Comparison of ENCODE assay signal across 8 cellular contexts in the genomic region with DNA sequence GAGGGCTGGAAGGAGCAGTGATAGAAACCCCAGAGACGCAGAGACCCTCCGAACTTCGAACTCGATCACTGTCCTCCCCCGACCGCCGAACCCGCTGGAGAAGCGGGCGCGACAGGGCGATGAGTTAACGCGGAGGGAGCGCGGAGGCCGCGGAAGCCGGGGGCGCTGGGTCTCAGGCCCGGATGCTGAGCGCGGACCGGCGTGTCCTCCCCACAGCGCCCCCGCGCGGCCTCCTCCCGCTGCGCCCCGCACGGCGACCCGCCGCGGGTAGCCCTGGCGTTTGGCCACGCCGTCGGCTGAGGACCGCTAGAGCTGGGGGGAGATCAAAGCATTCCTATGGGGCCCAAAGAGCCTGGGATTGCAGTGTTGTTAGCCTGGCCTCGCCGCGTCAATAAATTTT. TPM values are rescaled to one million over a fixed set of nuclear protein-coding genes. Genes with fewer than 3 reads are reported as not detected.
DNase-seq lines count a peak whose midpoint lies in the region; ATAC-seq and TF ChIP-seq lines count a peak whose summit lies in the region.

No MANE protein-coding gene starts in this region.

- no peak for TF ChIP-seq EP300 in esophagus muscularis mucosa (IDR thresholded peaks at IDR 0.05)

- TF ChIP-seq CTCF in esophagus muscularis mucosa (IDR thresholded peaks at IDR 0.05), result peak in 2 of 3 experiments; percentile 17 to 18

- no peak for ATAC-seq in GM21526 (IDR thresholded peaks at IDR 0.05; ENCODE audit: low FRiP score, unreplicated experiment)

- H3K36me3 ChIP-seq in esophagus muscularis mucosa (no peaks in the 10 kb centered on the region), rectal smooth muscle tissue (ENCODE audit: control insufficient read depth, insufficient read depth, low read length) (no peaks in the 10 kb centered on the region)

- no peak overlapping the region for H3K9ac ChIP-seq in rectal smooth muscle tissue (ENCODE audit: low read length)

- no peak overlapping the region for H3K27ac ChIP-seq in esophagus muscularis mucosa (replicated peaks in 1 of 4)
- no peak overlapping the region for H3K27ac ChIP-seq in rectal smooth muscle tissue (ENCODE audit: low read depth, low read length)

- peaks cover 17 to 38% (median 35%) of the 10 kb centered on the region in 4 donors for H3K4me1 ChIP-seq in esophagus muscularis mucosa
- H3K4me1 ChIP-seq in rectal smooth muscle tissue (ENCODE audit: control insufficient read depth, insufficient read depth, low read length), result no peaks in the 10 kb centered on the region

- DNase-seq in NCI-H524 (lab: John Stamatoyannopoulos, UW), result peak; percentile 30 to 62
- no peak for DNase-seq in NCI-H524 treated with DMSO at 0.1 percent for 48 hours (lab: John Stamatoyannopoulos, UW)
- peak; percentile 23 for DNase-seq in NCI-H1105 treated with DMSO at 0.1 percent for 48 hours (lab: John Stamatoyannopoulos, UW)
- peak; percentile 79 for DNase-seq in esophagus muscularis mucosa (ENCODE audit: extremely low spot score)
- DNase-seq in islet precursor cell, result no peak
- DNase-seq in medulla oblongata (ENCODE audit: extremely low spot score), result no peak

- peaks cover 12 to 100% (median 72%) of the 10 kb centered on the region in 4 donors for H3K27me3 ChIP-seq in esophagus muscularis mucosa
- peaks cover 33% of the 10 kb centered on the region for H3K27me3 ChIP-seq in rectal smooth muscle tissue (ENCODE audit: control insufficient read depth, insufficient read depth, low read length)

- no peak for TF ChIP-seq POLR2A in esophagus muscularis mucosa (IDR thresholded peaks at IDR 0.05; ENCODE audit: low read depth)

- H3K4me3 ChIP-seq in esophagus muscularis mucosa (peak overlapping the region; percentile 25 to 41 (median 28)), rectal smooth muscle tissue (ENCODE audit: low read length) (peak overlapping the region; percentile 6)

- no peaks in the 10 kb centered on the region for H3K9me3 ChIP-seq in esophagus muscularis mucosa

- 0% methylated on average over 8 of the region's 45 CpGs for WGBS in esophagus muscularis mucosa

- intact Hi-C loops in esophagus muscularis mucosa (cut with DNase I), result no loop called here

RNA-seq across cellular contexts. Expression of gene DMRT2, which starts 7.7 kb away (rescaled TPM):
- under 1 TPM; 0.33 to 0.80 (median 0.50) TPM for total RNA-seq in esophagus muscularis mucosa

Comparison
In these comparisons a context has a peak if more than half of its experiments do, and no peak if none do; other contexts are left out.
1. DNase-seq: peak in NCI-H524 (2 of 2), NCI-H1105 treated with DMSO at 0.1 percent for 48 hours (single experiment) and esophagus muscularis mucosa (single experiment); none in NCI-H524 treated with DMSO at 0.1 percent for 48 hours (single experiment), islet precursor cell (single experiment) and medulla oblongata (single experiment).